In the genomic region with DNA sequence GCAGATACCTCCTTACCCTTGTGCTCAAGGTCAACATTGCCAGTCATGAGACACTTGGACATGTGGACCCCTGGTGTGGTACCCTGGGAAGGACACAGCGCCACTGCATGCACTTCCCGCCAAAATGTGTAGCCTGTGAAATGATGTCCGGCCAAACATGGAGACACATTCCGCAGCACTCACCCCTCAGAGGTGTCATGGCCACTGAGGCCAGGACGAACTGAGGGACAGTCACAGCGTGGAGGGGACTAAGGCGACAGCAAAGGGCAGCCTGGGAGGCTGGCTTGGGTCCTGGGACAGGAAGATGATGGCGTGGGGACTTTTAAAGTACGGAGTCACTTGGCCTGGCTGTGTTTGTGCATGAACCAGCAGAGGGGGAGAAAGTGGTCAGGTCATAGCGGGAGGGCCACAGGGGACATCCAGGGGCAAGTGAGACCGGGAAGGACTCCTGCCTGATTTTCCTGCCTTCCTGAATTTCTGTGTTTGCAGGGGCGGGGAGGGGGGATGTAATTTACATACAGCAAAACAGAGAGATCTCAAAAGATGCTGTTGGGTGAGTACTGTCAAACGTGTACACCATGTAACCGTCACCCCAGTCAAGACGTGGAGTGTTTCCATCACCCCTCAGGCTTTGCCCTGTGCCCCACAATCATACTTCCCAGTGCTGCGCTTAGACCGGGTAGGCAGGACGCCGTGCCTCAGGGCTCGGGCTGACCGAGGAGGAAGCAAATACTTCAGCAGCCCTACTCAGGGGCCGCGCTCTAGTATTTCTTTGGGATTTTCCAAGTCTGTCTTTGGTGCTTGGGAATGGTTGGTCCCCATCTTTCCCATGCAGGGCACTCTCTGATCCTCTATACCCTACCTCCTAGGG, we compare ENCODE assay signal across 12 cellular contexts. TPM values are rescaled to one million over a fixed set of nuclear protein-coding genes. Genes with fewer than 3 reads are reported as not detected.
DNase-seq lines count a peak whose midpoint lies in the region; ATAC-seq and TF ChIP-seq lines count a peak whose summit lies in the region.
"Had no signal": no experiment of that assay in that cellular context is flagged by ENCODE, and none has a peak within 500 bp of the region (broad histone marks: within the 10 kb centered on the region; RNA-seq: fewer than 3 reads in every experiment).

No MANE protein-coding gene starts in this region.

- no peak overlapping the region for H3K4ac ChIP-seq in IMR-90 (ENCODE audit: low read depth, low read length)

- H4K20me1 ChIP-seq in IMR-90 (ENCODE audit: insufficient read depth, low read length) = no peaks in the 10 kb centered on the region

- CTCF ChIA-PET in IMR-90 (lab: Yijun Ruan, JAX) = no interaction called here

- H3K27me3 Mint-ChIP-seq in activated T-cell treated with anti-CD3 and anti-CD28 coated beads, Interleukin-2, amount 50 U/mL, for 24 hours = peaks cover 4% of the 10 kb centered on the region
- H3K27me3 Mint-ChIP-seq in activated T-cell treated with anti-CD3 and anti-CD28 coated beads, Interleukin-2, amount 50 U/mL, for 4 hours (ENCODE audit: low read depth) = peaks cover 6% of the 10 kb centered on the region

- in situ Hi-C loops in IMR-90 (cut with MboI; ENCODE audit: low sequenced_read_pairs) = loop anchor here (25.0 kb wide), 1 partner anchor 672 kb away; no protein-coding TSS in a partner anchor

- ATAC-seq in activated T-cell treated with anti-CD3 and anti-CD28 coated beads, Interleukin-2, amount 50 U/mL, for 4 hours = no peak
- ATAC-seq in IMR-90 (ENCODE audit: low read depth) = no peak
- no peak for ATAC-seq in sciatic nerve
- ATAC-seq in GM21576 (IDR thresholded peaks at IDR 0.05; ENCODE audit: unreplicated experiment) = no peak

- DNase-seq in activated T-cell treated with anti-CD3 and anti-CD28 coated beads, Interleukin-2, amount 50 U/mL, for 24 hours = no peak
- DNase-seq in activated T-cell treated with anti-CD3 and anti-CD28 coated beads, Interleukin-2, amount 50 U/mL, for 4 hours = no peak
- DNase-seq in IMR-90 (no peak), coronary artery (ENCODE audit: low spot score) (peak; percentile 52), sciatic nerve (ENCODE audit: low spot score) (peak; percentile 46), foreskin fibroblast (no peak), NCI-H2107 (lab: John Stamatoyannopoulos, UW) (no peak)
- DNase-seq: hippocampal formation, PC-9 had no signal

- BruUV-seq in IMR-90 (replicated peaks; lab: Mats Ljungman, UMichigan) = no TSS peak

- TF ChIP-seq RAD21 in IMR-90 (IDR thresholded peaks at IDR 0.05; ENCODE audit: low read length) = no peak

- dilution Hi-C loops in IMR-90 (cut with HindIII; ENCODE audit: low sequenced_read_pairs, unreplicated experiment) = no loop called here

- peaks cover 38% of the 10 kb centered on the region for H3K36me3 Mint-ChIP-seq in activated T-cell treated with anti-CD3 and anti-CD28 coated beads, Interleukin-2, amount 50 U/mL, for 24 hours (ENCODE audit: low read depth)
- H3K36me3 Mint-ChIP-seq in activated T-cell treated with anti-CD3 and anti-CD28 coated beads, Interleukin-2, amount 50 U/mL, for 4 hours (ENCODE audit: insufficient read depth) = peaks cover 10% of the 10 kb centered on the region

- H2BK5ac ChIP-seq in IMR-90 (ENCODE audit: low read depth, low read length, poor library complexity, severe bottlenecking) = no peak overlapping the region

- H4K91ac ChIP-seq in IMR-90 (ENCODE audit: insufficient read depth, low read depth, low read length) = no peak overlapping the region

- 0 out of 2 replicates have a peak, but pooled peaks cover 5% of the 10 kb centered on the region for H3K9me1 ChIP-seq in IMR-90 (ENCODE audit: insufficient read depth, low read length)

- H3K23ac ChIP-seq in IMR-90 (ENCODE audit: low read depth, low read length) = no peak overlapping the region

- peaks cover 44% of the 10 kb centered on the region for H3K4me1 Mint-ChIP-seq in activated T-cell treated with anti-CD3 and anti-CD28 coated beads, Interleukin-2, amount 50 U/mL, for 24 hours (ENCODE audit: low read depth)
- H3K4me1 Mint-ChIP-seq in activated T-cell treated with anti-CD3 and anti-CD28 coated beads, Interleukin-2, amount 50 U/mL, for 4 hours (ENCODE audit: low read depth) = peaks cover 34% of the 10 kb centered on the region

- intact Hi-C loops in IMR-90 (cut with micrococcal nuclease) = no loop called here
- intact Hi-C loops in sciatic nerve (cut with DNase I) = no loop called here

- H3K4me3 Mint-ChIP-seq in activated T-cell treated with anti-CD3 and anti-CD28 coated beads, Interleukin-2, amount 50 U/mL, for 24 hours = no peak overlapping the region
- H3K4me3 Mint-ChIP-seq in activated T-cell treated with anti-CD3 and anti-CD28 coated beads, Interleukin-2, amount 50 U/mL, for 4 hours = no peak overlapping the region
- H3K4me3 Mint-ChIP-seq: dendritic cell treated with granulocyte-macrophage colony-stimulating factor and Interleukin-4, amounts not matched to agents 40 ng/mL and 50 ng/mL, for 4 days had no signal

- H3K36me3 ChIP-seq in IMR-90 (ENCODE audit: control insufficient read depth, insufficient read depth, low read length) = peaks cover 1% of the 10 kb centered on the region; the same call in 1 of the 2 replicates

- no peak for TF ChIP-seq POLR2A in IMR-90 (IDR thresholded peaks at IDR 0.05; ENCODE audit: low read depth, low read length)

- H3K4me1 ChIP-seq in IMR-90 (ENCODE audit: control insufficient read depth, insufficient read depth, low read length) = no peaks in the 10 kb centered on the region

- no peak overlapping the region for H4K5ac ChIP-seq in IMR-90 (ENCODE audit: low read depth, low read length)

- H3K27me3 ChIP-seq in IMR-90 (ENCODE audit: control insufficient read depth, insufficient read depth, low read length) = no peaks in the 10 kb centered on the region; the same call in 1 of the 2 replicates

- H3K9me3 Mint-ChIP-seq in activated T-cell treated with anti-CD3 and anti-CD28 coated beads, Interleukin-2, amount 50 U/mL, for 24 hours = no peaks in the 10 kb centered on the region
- H3K9me3 Mint-ChIP-seq in activated T-cell treated with anti-CD3 and anti-CD28 coated beads, Interleukin-2, amount 50 U/mL, for 4 hours = no peaks in the 10 kb centered on the region
- H3K9me3 Mint-ChIP-seq: dendritic cell treated with granulocyte-macrophage colony-stimulating factor and Interleukin-4, amounts not matched to agents 40 ng/mL and 50 ng/mL, for 4 days had no signal

- H3K9me3 ChIP-seq in IMR-90 (ENCODE audit: control insufficient read depth, insufficient read depth, low read length) = peaks cover 3% of the 10 kb centered on the region

- H2AK5ac ChIP-seq in IMR-90 (ENCODE audit: low read depth, low read length) = no peak overlapping the region

- H2BK20ac ChIP-seq in IMR-90 (ENCODE audit: low read depth, low read length) = no peak overlapping the region

- H4K8ac ChIP-seq in IMR-90 (ENCODE audit: low read depth in 2 of 2, low read length in 2 of 2) = no peak overlapping the region

- no peak overlapping the region for H2AK9ac ChIP-seq in IMR-90 (replicated peaks; ENCODE audit: low read depth, low read length, poor library complexity)

- 77% methylated on average over 8 of the region's 23 CpGs; no CpG with 5 or more reads in 1 of the 2 experiments for WGBS in IMR-90 (ENCODE audit: extremely low coverage in 2 of 2, insufficient read length in 1 of 2), 2 experiments

- H3K27ac ChIP-seq in IMR-90 (ENCODE audit: insufficient read depth, low read length) (no peak overlapping the region), coronary artery (no peak overlapping the region)
- H3K27ac ChIP-seq: PC-9 had no signal

- H3K79me1 ChIP-seq in IMR-90 (ENCODE audit: low read depth in 1 of 2, low read length in 2 of 2) = no peaks in the 10 kb centered on the region

- no peak overlapping the region for H3K18ac ChIP-seq in IMR-90 (ENCODE audit: low read depth, low read length)

- no peak overlapping the region for H2BK15ac ChIP-seq in IMR-90 (ENCODE audit: low read depth, low read length)

- H3K4me3 ChIP-seq in IMR-90 (ENCODE audit: insufficient read depth, low read depth, low read length) (no peak overlapping the region), coronary artery (no peak overlapping the region), foreskin fibroblast (ENCODE audit: low read depth in 1 of 2, low read length in 2 of 2) (no peak overlapping the region)
- H3K4me3 ChIP-seq: lung, PC-9 had no signal

- no peak overlapping the region for H2BK120ac ChIP-seq in IMR-90 (ENCODE audit: low read depth, low read length)

- no peak overlapping the region for H3K14ac ChIP-seq in IMR-90 (replicated peaks; ENCODE audit: low read depth, low read length)

- POLR2A ChIA-PET in IMR-90 (lab: Charles Lee; ENCODE audit: unreplicated experiment) = no interaction called here

- H3K9ac ChIP-seq in IMR-90 (ENCODE audit: low read depth, low read length) = no peak overlapping the region

- H3K56ac ChIP-seq in IMR-90 (ENCODE audit: extremely low read depth, insufficient read depth, low read length) = no peak overlapping the region

- H3K4me2 ChIP-seq in IMR-90 (ENCODE audit: low read depth, low read length) = no peak overlapping the region
- H3K4me2 ChIP-seq: PC-9 had no signal

- peak overlapping the region; percentile 8 for H2AFZ ChIP-seq in IMR-90 (replicated peaks; ENCODE audit: low read length, poor library complexity)
- H2AFZ ChIP-seq: PC-9 had no signal

- peak overlapping the region; percentile 79 for H3K27ac Mint-ChIP-seq in activated T-cell treated with anti-CD3 and anti-CD28 coated beads, Interleukin-2, amount 50 U/mL, for 24 hours
- H3K27ac Mint-ChIP-seq: dendritic cell treated with granulocyte-macrophage colony-stimulating factor and Interleukin-4, amounts not matched to agents 40 ng/mL and 50 ng/mL, for 4 days had no signal

- TF ChIP-seq CTCF in IMR-90 (conservative IDR thresholded peaks at IDR 0.05; ENCODE audit: low read depth, low read length) (no peak), coronary artery (IDR thresholded peaks at IDR 0.05) (no peak), foreskin fibroblast (IDR thresholded peaks at IDR 0.05; ENCODE audit: low read depth, low read length) (no peak)

RNA-seq across cellular contexts. Expression of gene WDR4, which starts 45.2 kb away (rescaled TPM):
- total RNA-seq in activated T-cell treated with anti-CD3 and anti-CD28 coated beads, Interleukin-2, amount 50 U/mL, for 4 hours = 10 to 100 TPM; 66.9 to 88.9 (median 86.2) TPM
- total RNA-seq in IMR-90 (2012; rRNA removed) (8.6 and 11.3 TPM in 2 replicates), sciatic nerve (13.0 TPM)
- polyA plus RNA-seq in IMR-90 (2012; rRNA removed) = 20.2 and 20.8 TPM in 2 replicates
- 15.7 and 21.6 TPM in 2 replicates for polyA plus RNA-seq in IMR-90 (2012; cell fraction: cytosol; rRNA removed)
- polyA plus RNA-seq in IMR-90 (2012; cell fraction: nucleus; rRNA removed; ENCODE audit: low replicate concordance) = 19.5 and 32.3 TPM in 2 replicates

RNA-seq across cellular contexts. Expression of gene NDUFV3, which starts 59.0 kb away (rescaled TPM):
- 10 to 100 TPM; 18.6 to 26.6 (median 20.6) TPM for total RNA-seq in activated T-cell treated with anti-CD3 and anti-CD28 coated beads, Interleukin-2, amount 50 U/mL, for 4 hours
- total RNA-seq in IMR-90 (2012; rRNA removed) = 55.6 and 62.5 TPM in 2 replicates
- 38.5 and 44.1 TPM in 2 replicates for polyA plus RNA-seq in IMR-90 (2012; rRNA removed)
- 23.1 and 23.3 TPM in 2 replicates for polyA plus RNA-seq in IMR-90 (2012; cell fraction: cytosol; rRNA removed)
- polyA plus RNA-seq in IMR-90 (2012; cell fraction: nucleus; rRNA removed; ENCODE audit: low replicate concordance) = 16.8 and 24.6 TPM in 2 replicates
- 43.8 TPM for total RNA-seq in sciatic nerve

Comparison
In these comparisons a context has a peak if more than half of its experiments do, and no peak if none do; other contexts are left out.
1. DNase-seq: peak in coronary artery (single experiment) and sciatic nerve (single experiment); none in activated T-cell treated with anti-CD3 and anti-CD28 coated beads, Interleukin-2, amount 50 U/mL, for 24 hours (single experiment), activated T-cell treated with anti-CD3 and anti-CD28 coated beads, Interleukin-2, amount 50 U/mL, for 4 hours (single experiment), IMR-90 (single experiment), foreskin fibroblast (0 of 2) and NCI-H2107 (single experiment).